29 cellular contexts compared by ENCODE assay signal in the genomic region with DNA sequence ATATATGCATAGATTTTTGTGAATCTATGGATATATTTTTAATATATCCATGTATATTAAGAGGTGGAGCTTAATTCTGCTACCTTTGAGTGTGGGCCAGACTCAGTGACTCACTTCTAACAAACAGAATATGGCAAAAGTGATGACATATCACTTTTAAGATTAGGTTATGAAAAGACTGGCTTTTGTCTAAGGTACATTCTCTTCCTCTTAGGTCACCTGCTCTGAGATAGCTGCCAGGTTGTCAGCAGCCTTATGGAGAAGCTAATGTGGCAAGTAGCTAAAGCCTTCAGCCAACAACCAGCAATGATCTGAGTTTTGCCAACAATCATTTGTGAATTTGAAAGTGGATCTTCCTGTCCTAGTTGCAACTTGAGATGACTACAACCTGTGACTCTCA.
DNase-seq lines count a peak whose midpoint lies in the region; ATAC-seq, FAIRE-seq and TF ChIP-seq lines count a peak whose summit lies in the region.
"Had no signal": no experiment of that assay in that cellular context is flagged by ENCODE, and none has a peak within 500 bp of the region (broad histone marks: within the 10 kb centered on the region; RNA-seq: fewer than 3 reads in every experiment).

No MANE protein-coding gene starts in this region.

- H3K27ac ChIP-seq in RWPE1 (no peak overlapping the region), pancreas (no peak overlapping the region), ovary (no peak overlapping the region), right cardiac atrium (ENCODE audit: low read length) (no peak overlapping the region)
- H3K27ac ChIP-seq: dorsolateral prefrontal cortex, lower lobe of right lung, skin epidermis had no signal

- H3K9me3 ChIP-seq in pancreas (no peaks in the 10 kb centered on the region), ovary (peaks cover 0 to 3% of the 10 kb centered on the region in 2 donors), right cardiac atrium (ENCODE audit: control insufficient read depth, low read length) (no peaks in the 10 kb centered on the region)
- H3K9me3 ChIP-seq: lower lobe of right lung had no signal

- CTCF ChIA-PET in RWPE1 (lab: Yijun Ruan, JAX) = interaction anchor here (0.5 to 0.8 kb wide), 4 partner anchors 42 to 811 kb away, joined by 3 to 5 read pairs (median 4); no protein-coding TSS in a partner anchor

- intact Hi-C loops in pancreas (cut with DNase I) (no loop called here), ovary (cut with DNase I) (loop anchor here in 1 of 4 donors (10.0 kb wide), 1 partner anchor 548 kb away; no protein-coding TSS in a partner anchor), right cardiac atrium (cut with DNase I) (no loop called here)

- H3K36me3 ChIP-seq in pancreas = no peaks in the 10 kb centered on the region
- H3K36me3 ChIP-seq in ovary = no peaks in the 10 kb centered on the region
- H3K36me3 ChIP-seq: lower lobe of right lung had no signal

- H3K27me3 ChIP-seq in pancreas (no peaks in the 10 kb centered on the region), ovary (no peaks in the 10 kb centered on the region), right cardiac atrium (ENCODE audit: control insufficient read depth, insufficient read depth) (no peaks in the 10 kb centered on the region)
- H3K27me3 ChIP-seq: dorsolateral prefrontal cortex had no signal

- no peak for TF ChIP-seq CTCF in RWPE1 (conservative IDR thresholded peaks at IDR 0.05; ENCODE audit: low read depth)
- TF ChIP-seq CTCF in pancreas (IDR thresholded peaks at IDR 0.05) = no peak
- no peak for TF ChIP-seq CTCF in ovary (IDR thresholded peaks at IDR 0.05)

- TF ChIP-seq POLR2A in ovary (IDR thresholded peaks at IDR 0.05) = no peak

- FAIRE-seq in pancreas (lab: Jason Lieb, UNC) = no peak
- FAIRE-seq: H1 had no signal

- H3K4me3 ChIP-seq in pancreas (no peak overlapping the region), ovary (no peak overlapping the region), right cardiac atrium (ENCODE audit: low read length) (no peak overlapping the region)
- H3K4me3 ChIP-seq: dorsolateral prefrontal cortex, lower lobe of right lung, skin epidermis had no signal

- DNase-seq in ELR (ENCODE audit: low read depth) = peak; percentile 1
- DNase-seq in RWPE1 (ENCODE audit: low spot score) = peak; percentile 31
- no peak for DNase-seq in pancreas
- no peak for DNase-seq in DMS153 (lab: John Stamatoyannopoulos, UW)
- DNase-seq in ovary = no peak
- no peak for DNase-seq in right cardiac atrium
- DNase-seq: activated CD4-positive, alpha-beta memory T cell treated with anti-CD3 and anti-CD28 coated beads, Interleukin-2, amount 10 ng/mL, durations not matched to agents 7 days and 5 days; activated CD4-positive, alpha-beta T cell treated with anti-CD3 and anti-CD28 coated beads for 1 hour; activated CD8-positive, alpha-beta memory T cell treated with anti-CD3 and anti-CD28 coated beads, Interleukin-2, amount 50 U/mL, for 4 hours; activated naive CD4-positive, alpha-beta T cell treated with Interleukin-2 at 50 U/mL for 16 hours; dorsolateral prefrontal cortex; glutamatergic neuron; Kasumi-1; kidney glomerular epithelial cell; lower lobe of right lung; natural killer cell; NCI-H1048; NCI-H187; NCI-H526; occipital lobe; retina; SHP77 treated with DMSO at 0.1 percent for 48 hours; stimulated activated naive B cell treated with anti-CD40 and anti-IgM and Interleukin-4, amounts not matched to agents 10 μg/mL and 1 μg/mL and 100 μg/mL, for 72 hours; SW 1271 had no signal

- TF ChIP-seq EP300 in ovary (IDR thresholded peaks at IDR 0.05) = no peak

- POLR2A ChIA-PET in RWPE1 (lab: Yijun Ruan, JAX; ENCODE audit: low non-redundant PET) = no interaction called here

- no peaks in the 10 kb centered on the region for H3K4me1 ChIP-seq in pancreas
- H3K4me1 ChIP-seq in ovary (ENCODE audit: insufficient read depth) = no peaks in the 10 kb centered on the region
- H3K4me1 ChIP-seq in right cardiac atrium (ENCODE audit: control insufficient read depth, insufficient read depth, low read length) = no peaks in the 10 kb centered on the region
- H3K4me1 ChIP-seq: lower lobe of right lung had no signal

- ATAC-seq in esophagus mucosa (peak; percentile 98), pancreas (peak in 3 of 4 donors; percentile 47 to 71 (median 55)), HG02840 (IDR thresholded peaks at IDR 0.05; ENCODE audit: low FRiP score, unreplicated experiment) (no peak), right cardiac atrium (no peak)
- ATAC-seq: lower lobe of right lung; natural killer cell; Panc1; stimulated activated naive B cell treated with anti-CD40 and anti-IgM and Interleukin-4, amounts not matched to agents 10 μg/mL and 1 μg/mL and 100 μg/mL, for 72 hours had no signal

Comparison
In these comparisons a context has a peak if more than half of its experiments do, and no peak if none do; other contexts are left out.
1. DNase-seq: peak in ELR (single experiment) and RWPE1 (single experiment); none in pancreas (0 of 6), DMS153 (single experiment), ovary (0 of 5) and right cardiac atrium (0 of 3).
2. ATAC-seq: peak in esophagus mucosa (single experiment) and pancreas (3 of 4); none in HG02840 (single experiment) and right cardiac atrium (0 of 2).